1 cellular context compared by ENCODE assay signal in genomic region chr1:1349256-1350012, GRCh38.
TF ChIP-seq lines count a peak whose summit lies in the region.

TSS of gene DVL1 (minus strand) at chr1:1349418. CDS start at chr1:1349065, 353 bp downstream.

TF ChIP-seq in K562, 482 proteins besides CTCF, POLR2A, EP300 and RAD21 (continued from another document and continues in another):
- TF ChIP-seq ARID4B (CRISPR knock-in tag; IDR thresholded peaks at IDR 0.05) (peak; percentile 84; the same call in 1 of the 2 replicates), NCOA4 (IDR thresholded peaks at IDR 0.05; ENCODE audit: partially characterized antibody) (no peak), ZNF592 (IDR thresholded peaks at IDR 0.05) (peak; percentile 53; the same call in 1 of the 2 replicates), ZNF165 (CRISPR knock-in tag; IDR thresholded peaks at IDR 0.05; ENCODE audit: borderline replicate concordance) (no peak), POLR2AphosphoS2 (IDR thresholded peaks at IDR 0.05; ENCODE audit: low read length) (no peak), DPF2 (IDR thresholded peaks at IDR 0.05) (no peak), ZHX1 (conservative IDR thresholded peaks at IDR 0.05; ENCODE audit: low read length) (no peak), ZNF717 (CRISPR knock-in tag; IDR thresholded peaks at IDR 0.05) (no peak), CTBP1 (IDR thresholded peaks at IDR 0.05; ENCODE audit: borderline replicate concordance) (peak; percentile 90), RBBP5 (IDR thresholded peaks at IDR 0.05; ENCODE audit: borderline replicate concordance, insufficient read depth, low read length, poor library complexity, severe bottlenecking) (peak; percentile 71), E2F6 (IDR thresholded peaks at IDR 0.05; ENCODE audit: borderline replicate concordance in 1 of 2, extremely low read depth in 1 of 2, insufficient read depth in 1 of 2, insufficient read length in 1 of 2, low read depth in 1 of 2, low read length in 1 of 2, poor library complexity in 1 of 2, severe bottlenecking in 1 of 2) (peak; percentile 17 to 38), THRA (IDR thresholded peaks at IDR 0.05) (no peak), ATF1 (CRISPR knock-in tag; IDR thresholded peaks at IDR 0.05) (no peak), ATF1 (tag; IDR thresholded peaks at IDR 0.05) (peak; percentile 29; the same call in 1 of the 2 replicates), CEBPB (tag; IDR thresholded peaks at IDR 0.05) (no peak), STAG1 (CRISPR knock-in tag; IDR thresholded peaks at IDR 0.05; ENCODE audit: borderline replicate concordance) (0 out of 2 replicates have a peak, but pooled peaks have one; percentile 34), TOE1 (IDR thresholded peaks at IDR 0.05; ENCODE audit: borderline replicate concordance) (no peak), TOE1 (CRISPR knock-in tag; IDR thresholded peaks at IDR 0.05; ENCODE audit: borderline replicate concordance, low read depth) (0 out of 2 replicates have a peak, but pooled peaks have one; percentile 33), L3MBTL2 (IDR thresholded peaks at IDR 0.05) (peak; percentile 66), TSHZ1 (CRISPR knock-in tag; IDR thresholded peaks at IDR 0.05) (no peak), ZNF644 (tag; IDR thresholded peaks at IDR 0.05; ENCODE audit: low read depth) (no peak), ZNF197 (CRISPR knock-in tag; IDR thresholded peaks at IDR 0.05; ENCODE audit: low read depth) (peak; percentile 80; the same call in 1 of the 2 replicates), ZNF551 (CRISPR knock-in tag; IDR thresholded peaks at IDR 0.05) (no peak), MLLT1 (IDR thresholded peaks at IDR 0.05) (no peak), FIP1L1 (IDR thresholded peaks at IDR 0.05; ENCODE audit: low read depth, low read length, poor library complexity, severe bottlenecking) (no peak), PRPF4 (IDR thresholded peaks at IDR 0.05; ENCODE audit: insufficient read depth, low read depth, low read length, poor library complexity, severe bottlenecking) (no peak), ID3 (CRISPR knock-in tag; IDR thresholded peaks at IDR 0.05) (no peak), ID3 (tag; IDR thresholded peaks at IDR 0.05) (0 out of 2 replicates have a peak, but pooled peaks have one; percentile 58), MEIS2 (IDR thresholded peaks at IDR 0.05; ENCODE audit: partially characterized antibody) (no peak), ZFX (CRISPR knock-in tag; IDR thresholded peaks at IDR 0.05) (peak; percentile 87), SMARCB1 (IDR thresholded peaks at IDR 0.05; ENCODE audit: insufficient read length, low read depth) (no peak), ZNF76 (CRISPR knock-in tag; IDR thresholded peaks at IDR 0.05; ENCODE audit: borderline replicate concordance) (peak; percentile 68; the same call in 1 of the 2 replicates), TRIM25 (IDR thresholded peaks at IDR 0.05; ENCODE audit: borderline replicate concordance) (no peak), TBP (optimal IDR thresholded peaks at IDR 0.05; ENCODE audit: low read depth, low read length) (peak; percentile 29)
